Comparison of ENCODE assay signal across 10 cellular contexts in genomic region chr6:154478021-154478651, GRCh38. TPM values are rescaled to one million over a fixed set of nuclear protein-coding genes. Genes with fewer than 3 reads are reported as not detected.
DNase-seq lines count a peak whose midpoint lies in the region; ATAC-seq and TF ChIP-seq lines count a peak whose summit lies in the region.
"Had no signal": no experiment of that assay in that cellular context is flagged by ENCODE, and none has a peak within 500 bp of the region (broad histone marks: within the 10 kb centered on the region; RNA-seq: fewer than 3 reads in every experiment).

No MANE protein-coding gene starts in this region.

- H3K4me1 ChIP-seq in ascending aorta (peaks cover 5 to 53% of the 10 kb centered on the region in 2 donors), lung (ENCODE audit: control insufficient read depth in 2 of 2, insufficient read depth in 2 of 2, low read length in 2 of 2) (peaks cover 8 to 14% of the 10 kb centered on the region in 2 donors), suprapubic skin (peaks cover 34% of the 10 kb centered on the region)

- POLR2A ChIA-PET in activated CD8-positive, alpha-beta T cell treated with anti-CD3 and anti-CD28 coated beads for 36 hours (lab: Charles Lee), result no interaction called here

- no peaks in the 10 kb centered on the region for H3K9me3 Mint-ChIP-seq in activated CD8-positive, alpha-beta T cell treated with anti-CD3 and anti-CD28 coated beads for 36 hours

- no peak for TF ChIP-seq EP300 in suprapubic skin (IDR thresholded peaks at IDR 0.05)

- H3K27me3 ChIP-seq in ascending aorta (no peaks in the 10 kb centered on the region), lung (ENCODE audit: control insufficient read depth, insufficient read depth) (no peaks in the 10 kb centered on the region), suprapubic skin (no peaks in the 10 kb centered on the region)

- CTCF ChIA-PET in activated CD8-positive, alpha-beta T cell treated with anti-CD3 and anti-CD28 coated beads for 36 hours (lab: Charles Lee), result no interaction called here

- DNase-seq in KBM-7 (peak; percentile 57), ascending aorta (ENCODE audit: low spot score in 2 of 2) (no peak), lung (ENCODE audit: low spot score) (peak; percentile 56), suprapubic skin (ENCODE audit: low spot score in 2 of 2) (no peak), HT-29 (ENCODE audit: low spot score) (no peak)
- no peak for DNase-seq in activated CD8-positive, alpha-beta T cell treated with anti-CD3 and anti-CD28 coated beads for 36 hours
- no peak for DNase-seq in stimulated activated CD4-positive, alpha-beta T cell treated with anti-CD3 and anti-CD28 coated beads, Interleukin-15, amount 100 ng/mL, for 24 hours
- DNase-seq: activated naive CD4-positive, alpha-beta T cell; NCI-H2171 treated with DMSO at 0.1 percent for 48 hours had no signal

- H3K36me3 ChIP-seq in ascending aorta (no peaks in the 10 kb centered on the region), lung (ENCODE audit: control insufficient read depth in 2 of 2, insufficient read depth in 2 of 2, low read length in 2 of 2) (no peaks in the 10 kb centered on the region), suprapubic skin (no peaks in the 10 kb centered on the region)

- no peak overlapping the region for H3K4me3 Mint-ChIP-seq in activated CD8-positive, alpha-beta T cell treated with anti-CD3 and anti-CD28 coated beads for 36 hours

- no peaks in the 10 kb centered on the region for H3K36me3 Mint-ChIP-seq in activated CD8-positive, alpha-beta T cell treated with anti-CD3 and anti-CD28 coated beads for 36 hours (ENCODE audit: low read depth)

- TF ChIP-seq POLR2A in suprapubic skin (IDR thresholded peaks at IDR 0.05), result no peak

- H3K4me1 Mint-ChIP-seq in activated CD8-positive, alpha-beta T cell treated with anti-CD3 and anti-CD28 coated beads for 36 hours (ENCODE audit: low read depth), result no peaks in the 10 kb centered on the region

- intact Hi-C loops in ascending aorta (cut with DNase I), result no loop called here
- intact Hi-C loops in activated CD8-positive, alpha-beta T cell treated with anti-CD3 and anti-CD28 coated beads for 36 hours (cut with micrococcal nuclease), result no loop called here

- ATAC-seq in lung (ENCODE audit: insufficient read depth, low FRiP score), result peak; percentile 67
- no peak for ATAC-seq in activated CD8-positive, alpha-beta T cell treated with anti-CD3 and anti-CD28 coated beads for 36 hours
- ATAC-seq in HG03139 (IDR thresholded peaks at IDR 0.05; ENCODE audit: unreplicated experiment), result no peak

- no peaks in the 10 kb centered on the region for H3K9me3 ChIP-seq in ascending aorta
- H3K9me3 ChIP-seq in lung (ENCODE audit: control insufficient read depth in 2 of 2, insufficient read depth in 1 of 2, low read length in 1 of 2), result no peaks in the 10 kb centered on the region
- no peaks in the 10 kb centered on the region for H3K9me3 ChIP-seq in suprapubic skin

- no peak overlapping the region for H3K27ac Mint-ChIP-seq in activated CD8-positive, alpha-beta T cell treated with anti-CD3 and anti-CD28 coated beads for 36 hours

- H3K27ac ChIP-seq in ascending aorta (peak overlapping the region; percentile 62 to 66), lung (ENCODE audit: low read depth in 1 of 2, low read length in 1 of 2) (peak overlapping the region in 1 of 2 donors; percentile 34), suprapubic skin (peak overlapping the region; percentile 23)

- WGBS in lung, 2 donors, result 55 to 56% methylated on average over 12 of the region's 12 CpGs
- 64% methylated on average over 12 of the region's 12 CpGs for WGBS in suprapubic skin

- H3K4me3 ChIP-seq in ascending aorta (peak overlapping the region in 1 of 2 donors; percentile 41), lung (no peak overlapping the region), suprapubic skin (no peak overlapping the region)

- peaks cover 2% of the 10 kb centered on the region for H3K27me3 Mint-ChIP-seq in activated CD8-positive, alpha-beta T cell treated with anti-CD3 and anti-CD28 coated beads for 36 hours

- in situ Hi-C loops in KBM-7 (cut with MboI; ENCODE audit: low pct_unique_long_range_greater_than_20kb, low sequenced_read_pairs), result no loop called here

- TF ChIP-seq CTCF in ascending aorta (IDR thresholded peaks at IDR 0.05) (no peak), lung (IDR thresholded peaks at IDR 0.05; ENCODE audit: control extremely low read depth, extremely low read depth) (no peak), suprapubic skin (IDR thresholded peaks at IDR 0.05) (no peak)
- no peak for TF ChIP-seq CTCF in activated CD8-positive, alpha-beta T cell treated with anti-CD3 and anti-CD28 coated beads for 36 hours (IDR thresholded peaks at IDR 0.05)

RNA-seq across cellular contexts. Expression of gene CNKSR3, which starts 32.3 kb away (rescaled TPM):
- total RNA-seq in ascending aorta (9.7 TPM), lung (10 to 100 TPM; 14.5 to 23.9 TPM), suprapubic skin (10 to 100 TPM in 3 of 4 donors, 1 to 10 TPM in 1; 8.8 to 12.4 (median 11.2) TPM)
- 10 to 100 TPM in 1 of 2 donors, 1 to 10 TPM in 1; 3.5 to 13.0 TPM for polyA plus RNA-seq in lung
- total RNA-seq in activated CD8-positive, alpha-beta T cell treated with anti-CD3 and anti-CD28 coated beads for 36 hours, result under 1 TPM; 0.34 to 0.45 TPM
- total RNA-seq in HT-29 (2014; rRNA removed; shearing (Covaris generic)), result 0.48 and 0.73 TPM in 2 replicates

Comparison
In these comparisons a context has a peak if more than half of its experiments do, and no peak if none do; other contexts are left out.
1. DNase-seq: peak in KBM-7 (single experiment) and lung (single experiment); none in ascending aorta (0 of 2), suprapubic skin (0 of 2), activated CD8-positive, alpha-beta T cell treated with anti-CD3 and anti-CD28 coated beads for 36 hours (single experiment), HT-29 (single experiment) and stimulated activated CD4-positive, alpha-beta T cell treated with anti-CD3 and anti-CD28 coated beads, Interleukin-15, amount 100 ng/mL, for 24 hours (single experiment).